In the genomic region with DNA sequence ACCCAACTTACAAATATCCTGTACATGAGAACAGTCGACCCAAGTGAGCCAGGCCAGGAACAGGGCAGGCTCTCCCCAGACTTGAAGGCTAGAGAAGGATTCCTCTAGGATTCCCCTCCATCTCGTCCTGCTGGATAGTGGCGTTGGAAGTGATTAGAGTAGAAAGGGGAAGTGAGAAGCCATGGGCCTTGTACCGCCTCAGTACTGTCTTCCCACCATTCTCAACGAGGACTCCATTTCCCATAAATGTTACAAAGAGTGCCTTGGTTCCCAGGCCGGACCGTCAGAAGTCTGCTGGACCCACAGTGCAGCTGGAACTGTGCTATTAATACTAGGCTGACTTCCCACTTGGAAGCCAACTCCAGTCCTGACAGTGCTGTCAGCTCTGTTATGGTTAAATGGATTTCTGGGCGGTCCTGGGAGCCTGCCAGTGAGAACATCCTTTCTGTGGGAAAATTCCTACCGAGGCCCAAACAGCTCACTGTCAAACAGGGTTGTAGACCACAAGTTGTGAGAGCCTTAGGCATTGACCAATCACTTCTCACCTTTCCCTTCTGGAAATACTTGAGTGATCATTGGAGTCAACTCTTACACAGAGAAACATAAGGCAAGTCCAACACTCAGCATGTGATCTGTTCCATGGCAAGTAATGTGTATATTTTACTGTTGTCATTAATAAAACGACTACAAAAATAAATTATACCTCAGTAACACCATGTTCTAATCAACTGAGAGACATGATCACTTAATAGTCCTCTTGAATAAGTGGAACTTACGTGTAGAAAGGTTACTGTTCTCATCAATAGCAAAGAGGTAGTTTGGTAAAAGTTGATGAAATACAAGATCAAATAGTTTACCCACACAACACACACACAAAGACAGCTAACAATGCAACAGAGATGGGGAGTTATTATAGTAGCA, we compare ENCODE assay signal across 9 cellular contexts. TPM values are rescaled to one million over a fixed set of nuclear protein-coding genes. Genes with fewer than 3 reads are reported as not detected.
DNase-seq lines count a peak whose midpoint lies in the region; ATAC-seq and TF ChIP-seq lines count a peak whose summit lies in the region.
"Had no signal": no experiment of that assay in that cellular context is flagged by ENCODE, and none has a peak within 500 bp of the region (broad histone marks: within the 10 kb centered on the region; RNA-seq: fewer than 3 reads in every experiment).

No MANE protein-coding gene starts in this region.

- H3K4me1 ChIP-seq in tibial artery, result peaks cover 0 to 29% (median 0%) of the 10 kb centered on the region in 4 donors

- DNase-seq in OCI-M1 (lab: John Stamatoyannopoulos, UW) (peak; percentile 60), left cardiac atrium (peak; percentile 61), tibial artery (peak; percentile 36 to 65), T1000 (lab: John Stamatoyannopoulos, UW) (no peak), NCI-H2196 (lab: John Stamatoyannopoulos, UW; ENCODE audit: unreplicated experiment) (no peak), NCI-H187 treated with DMSO at 0.1 percent for 48 hours (lab: John Stamatoyannopoulos, UW) (no peak), activated T-cell treated with anti-CD3 and anti-CD28 coated beads for 4 hours (no peak)

- H3K27me3 ChIP-seq in tibial artery, result no peaks in the 10 kb centered on the region

- intact Hi-C loops in left cardiac atrium (cut with DNase I), result no loop called here
- intact Hi-C loops in tibial artery (cut with DNase I; ENCODE audit: low total_unique reads), result no loop called here

- H3K4me3 ChIP-seq in tibial artery, result no peak overlapping the region

- no peak for TF ChIP-seq CTCF in tibial artery (IDR thresholded peaks at IDR 0.05)

- ATAC-seq in GM21526 (IDR thresholded peaks at IDR 0.05; ENCODE audit: low FRiP score, unreplicated experiment) (peak; percentile 34), left cardiac atrium (peak; percentile 83 to 88)

- H3K27ac ChIP-seq in tibial artery, result peak overlapping the region; percentile 50 to 51

- no peaks in the 10 kb centered on the region for H3K36me3 ChIP-seq in tibial artery

- H3K9me3 ChIP-seq in tibial artery, result no peaks in the 10 kb centered on the region

RNA-seq across cellular contexts. Expression of gene AMELX, which starts 58.4 kb away (rescaled TPM):
- not detected for total RNA-seq in left cardiac atrium
- total RNA-seq: H1 had no signal

Comparison
In these comparisons a context has a peak if more than half of its experiments do, and no peak if none do; other contexts are left out.
1. DNase-seq: peak in OCI-M1 (single experiment), left cardiac atrium (single experiment) and tibial artery (2 of 2); none in T1000 (single experiment), NCI-H2196 (single experiment), NCI-H187 treated with DMSO at 0.1 percent for 48 hours (single experiment) and activated T-cell treated with anti-CD3 and anti-CD28 coated beads for 4 hours (single experiment).